In genomic region chr9:93094294-93095204, GRCh38 we compare ENCODE assay signal across 8 cellular contexts. TPM values are rescaled to one million over a fixed set of nuclear protein-coding genes. Genes with fewer than 3 reads are reported as not detected.
DNase-seq lines count a peak whose midpoint lies in the region; ATAC-seq, FAIRE-seq and TF ChIP-seq lines count a peak whose summit lies in the region.

No MANE protein-coding gene starts in this region.

- intact Hi-C loops in pancreas (cut with DNase I): no loop called here

- H3K4me3 ChIP-seq in cardiac muscle cell: peak overlapping the region; percentile 46
- peak overlapping the region; percentile 20 to 50 (median 33) for H3K4me3 ChIP-seq in pancreas

- H3K27me3 ChIP-seq in cardiac muscle cell (no peaks in the 10 kb centered on the region), pancreas (no peaks in the 10 kb centered on the region)

- POLR2A ChIA-PET in activated CD8-positive, alpha-beta T cell treated with anti-CD3 and anti-CD28 coated beads, Interleukin-2, amount 10 ng/mL, durations not matched to agents 7 days and 5 days (lab: Charles Lee): interaction anchor here (0.6 to 3.4 kb wide), 12 partner anchors 8 to 359 kb away, joined by 3 to 31 read pairs (median 4); partner anchors contain the start of gene NINJ1

- no peak for FAIRE-seq in pancreas (lab: Jason Lieb, UNC)

- DNase-seq in C1 segment of cervical spinal cord (lab: John Stamatoyannopoulos, UW): peak in 10 of 14 donors; percentile 24 to 63 (median 53)
- DNase-seq in HFFc6: no peak
- peak; percentile 40 for DNase-seq in activated CD8-positive, alpha-beta T cell treated with anti-CD3 and anti-CD28 coated beads, Interleukin-2, amount 10 ng/mL, durations not matched to agents 7 days and 5 days
- DNase-seq in cardiac muscle cell (ENCODE audit: low read depth in 1 of 2, low spot score in 1 of 2): peak in 1 of 2 donors; percentile 28
- DNase-seq in pancreas: peak in 5 of 6 donors; percentile 51 to 69 (median 62)
- no peak for DNase-seq in NCI-H1105 treated with DMSO at 0.1 percent for 48 hours (lab: John Stamatoyannopoulos, UW)
- DNase-seq in NCI-H82 (lab: John Stamatoyannopoulos, UW): no peak
- DNase-seq in LoVo (ENCODE audit: low spot score): no peak

- H3K27ac Mint-ChIP-seq in HFFc6: peak overlapping the region; percentile 80
- H3K27ac Mint-ChIP-seq in activated CD8-positive, alpha-beta T cell treated with anti-CD3 and anti-CD28 coated beads, Interleukin-2, amount 10 ng/mL, durations not matched to agents 7 days and 5 days: peak overlapping the region; percentile 98

- H3K27me3 Mint-ChIP-seq in HFFc6 (ENCODE audit: insufficient read depth): peaks cover 7% of the 10 kb centered on the region
- no peaks in the 10 kb centered on the region for H3K27me3 Mint-ChIP-seq in activated CD8-positive, alpha-beta T cell treated with anti-CD3 and anti-CD28 coated beads, Interleukin-2, amount 10 ng/mL, durations not matched to agents 7 days and 5 days (ENCODE audit: low read depth)

- 73 to 77% methylated on average over 12 to 13 of the region's 13 CpGs for WGBS in pancreas, 2 donors

- H3K36me3 ChIP-seq in cardiac muscle cell: no peaks in the 10 kb centered on the region
- H3K36me3 ChIP-seq in pancreas: no peaks in the 10 kb centered on the region

- CTCF ChIA-PET in activated CD8-positive, alpha-beta T cell treated with anti-CD3 and anti-CD28 coated beads, Interleukin-2, amount 10 ng/mL, durations not matched to agents 7 days and 5 days (lab: Charles Lee): interaction anchor here (0.8 to 1.3 kb wide), 4 partner anchors 14 to 91 kb away, joined by 3 to 7 read pairs (median 4); no protein-coding TSS in a partner anchor

- TF ChIP-seq CTCF in HFFc6 (IDR thresholded peaks at IDR 0.05) (no peak), cardiac muscle cell (IDR thresholded peaks at IDR 0.05; ENCODE audit: low read depth, low read length) (no peak), pancreas (IDR thresholded peaks at IDR 0.05) (no peak)

- no peak for ATAC-seq in activated CD8-positive, alpha-beta T cell treated with anti-CD3 and anti-CD28 coated beads, Interleukin-2, amount 10 ng/mL, durations not matched to agents 7 days and 5 days
- ATAC-seq in pancreas: no peak

- H3K4me1 ChIP-seq in cardiac muscle cell (ENCODE audit: low read depth): peaks cover 9% of the 10 kb centered on the region
- peaks cover 0 to 25% (median 8%) of the 10 kb centered on the region in 3 donors for H3K4me1 ChIP-seq in pancreas

- peaks cover 28% of the 10 kb centered on the region for H3K9me3 Mint-ChIP-seq in HFFc6
- H3K9me3 Mint-ChIP-seq in activated CD8-positive, alpha-beta T cell treated with anti-CD3 and anti-CD28 coated beads, Interleukin-2, amount 10 ng/mL, durations not matched to agents 7 days and 5 days (ENCODE audit: insufficient read depth): peaks cover 6% of the 10 kb centered on the region

- H3K9me3 ChIP-seq in cardiac muscle cell (ENCODE audit: low read depth): no peaks in the 10 kb centered on the region
- no peaks in the 10 kb centered on the region for H3K9me3 ChIP-seq in pancreas

- peak overlapping the region; percentile 64 for H3K4me3 Mint-ChIP-seq in HFFc6
- H3K4me3 Mint-ChIP-seq in activated CD8-positive, alpha-beta T cell treated with anti-CD3 and anti-CD28 coated beads, Interleukin-2, amount 10 ng/mL, durations not matched to agents 7 days and 5 days: peak overlapping the region; percentile 74

- H3K27ac ChIP-seq in cardiac muscle cell: peak overlapping the region; percentile 89
- H3K27ac ChIP-seq in pancreas: peak overlapping the region; percentile 72 to 88 (median 85)

- peaks cover 56% of the 10 kb centered on the region for H3K4me1 Mint-ChIP-seq in HFFc6 (ENCODE audit: low read depth)
- H3K4me1 Mint-ChIP-seq in activated CD8-positive, alpha-beta T cell treated with anti-CD3 and anti-CD28 coated beads, Interleukin-2, amount 10 ng/mL, durations not matched to agents 7 days and 5 days (ENCODE audit: low read depth): peaks cover 74% of the 10 kb centered on the region

- peaks cover 20% of the 10 kb centered on the region for H3K36me3 Mint-ChIP-seq in HFFc6 (ENCODE audit: low read depth)
- H3K36me3 Mint-ChIP-seq in activated CD8-positive, alpha-beta T cell treated with anti-CD3 and anti-CD28 coated beads, Interleukin-2, amount 10 ng/mL, durations not matched to agents 7 days and 5 days (ENCODE audit: low read depth): peaks cover 29% of the 10 kb centered on the region

RNA-seq across cellular contexts. Expression of gene CARD19, which starts 1.5 kb away (rescaled TPM):
- total RNA-seq in HFFc6 (2021; fragmentation: NEBNext Ultra II Directional; extraction: Animal tissue kit (Norgen Biotek cat#: 25700)): 10 to 100 TPM; 35.3 to 40.6 (median 37.9) TPM
- 10 to 100 TPM; 51.7 to 55.4 TPM for total RNA-seq in activated CD8-positive, alpha-beta T cell treated with anti-CD3 and anti-CD28 coated beads, Interleukin-2, amount 10 ng/mL, durations not matched to agents 7 days and 5 days
- total RNA-seq in cardiac muscle cell (46.3 and 47.3 TPM in 2 replicates), pancreas (10 to 100 TPM in 1 of 6 donors, 1 to 10 TPM in 5; 4.3 to 11.0 (median 7.0) TPM)
- polyA plus RNA-seq in cardiac muscle cell (37.5 and 66.8 TPM in 2 replicates), pancreas (10 to 100 TPM; 15.7 to 20.4 TPM)

RNA-seq across cellular contexts. Expression of gene SUSD3, which starts 36.0 kb away (rescaled TPM):
- total RNA-seq in HFFc6 (2021; fragmentation: NEBNext Ultra II Directional; extraction: Animal tissue kit (Norgen Biotek cat#: 25700)): under 1 TPM in 2 of 6 experiments, not detected in 4; 0.28 to 0.76 TPM
- 10 to 100 TPM; 57.9 to 59.6 TPM for total RNA-seq in activated CD8-positive, alpha-beta T cell treated with anti-CD3 and anti-CD28 coated beads, Interleukin-2, amount 10 ng/mL, durations not matched to agents 7 days and 5 days
- total RNA-seq in cardiac muscle cell (not detected in 2 replicates), pancreas (1 to 10 TPM in 2 of 6 donors, under 1 TPM in 4; 0.16 to 2.8 (median 0.80) TPM)
- polyA plus RNA-seq in cardiac muscle cell (not detected in 2 replicates), pancreas (1 to 10 TPM in 1 of 2 donors, under 1 TPM in 1; 0.27 to 1.4 TPM)

RNA-seq across cellular contexts. Expression of gene NINJ1, which starts 39.5 kb away (rescaled TPM):
- 10 to 100 TPM; 23.2 to 28.0 (median 25.6) TPM for total RNA-seq in HFFc6 (2021; fragmentation: NEBNext Ultra II Directional; extraction: Animal tissue kit (Norgen Biotek cat#: 25700))
- 10 to 100 TPM; 20.8 to 21.1 TPM for total RNA-seq in activated CD8-positive, alpha-beta T cell treated with anti-CD3 and anti-CD28 coated beads, Interleukin-2, amount 10 ng/mL, durations not matched to agents 7 days and 5 days
- 34.6 and 52.4 TPM in 2 replicates for total RNA-seq in cardiac muscle cell
- polyA plus RNA-seq in cardiac muscle cell: 49.2 and 51.7 TPM in 2 replicates
- total RNA-seq in pancreas: 10 to 100 TPM; 15.6 to 33.2 (median 19.3) TPM
- 10 to 100 TPM; 26.2 to 28.1 TPM for polyA plus RNA-seq in pancreas

Comparison
In these comparisons a context has a peak if more than half of its experiments do, and no peak if none do; other contexts are left out.
1. DNase-seq: peak in C1 segment of cervical spinal cord (10 of 14), activated CD8-positive, alpha-beta T cell treated with anti-CD3 and anti-CD28 coated beads, Interleukin-2, amount 10 ng/mL, durations not matched to agents 7 days and 5 days (single experiment) and pancreas (5 of 6); none in HFFc6 (single experiment), NCI-H1105 treated with DMSO at 0.1 percent for 48 hours (single experiment), NCI-H82 (single experiment) and LoVo (single experiment).
2. RNA of gene SUSD3, which starts 36.0 kb away (total RNA-seq): 57.9 to 59.6 TPM in activated CD8-positive, alpha-beta T cell treated with anti-CD3 and anti-CD28 coated beads, Interleukin-2, amount 10 ng/mL, durations not matched to agents 7 days and 5 days; 0.16 to 2.8 TPM in pancreas, 0.28 to 0.76 TPM in HFFc6 and not detected in cardiac muscle cell; every median in the first group is over 10 times any median in the second.